1 cellular context compared by ENCODE assay signal in genomic region chr2:27271631-27272340, GRCh38.
TF ChIP-seq lines count a peak whose summit lies in the region.

No MANE protein-coding gene starts in this region.

TF ChIP-seq in K562, 482 proteins besides CTCF, POLR2A, EP300 and RAD21 (continued from another document and continues in another):
- TF ChIP-seq MNT (conservative IDR thresholded peaks at IDR 0.05) (0 out of 4 replicates have a peak, but pooled peaks of 1 of the 2 experiments have one; percentile 28), ZNF507 (tag; conservative IDR thresholded peaks at IDR 0.05) (peak; percentile 68), AFF1 (IDR thresholded peaks at IDR 0.05; ENCODE audit: low read depth in 1 of 2, partially characterized antibody in 2 of 2) (no peak), ZNF12 (CRISPR knock-in tag; IDR thresholded peaks at IDR 0.05) (no peak), RFX5 (IDR thresholded peaks at IDR 0.05; ENCODE audit: low read depth, low read length) (no peak), ZKSCAN8 (CRISPR knock-in tag; IDR thresholded peaks at IDR 0.05) (no peak), ZNF639 (CRISPR knock-in tag; conservative IDR thresholded peaks at IDR 0.05 in 1 of 2, IDR thresholded peaks at IDR 0.05 in 1 of 2) (no peak), ELF2 (CRISPR knock-in tag; IDR thresholded peaks at IDR 0.05) (no peak), MBD2 (IDR thresholded peaks at IDR 0.05; ENCODE audit: borderline replicate concordance, low read depth) (no peak), EHMT2 (IDR thresholded peaks at IDR 0.05) (no peak), TCF3 (CRISPR knock-in tag; IDR thresholded peaks at IDR 0.05) (peak; percentile 51; the same call in 1 of the 2 replicates), ARID3B (CRISPR knock-in tag; IDR thresholded peaks at IDR 0.05; ENCODE audit: borderline replicate concordance) (no peak), ZNF384 (IDR thresholded peaks at IDR 0.05; ENCODE audit: low read depth, low read length) (no peak), DPF2 (IDR thresholded peaks at IDR 0.05) (0 out of 2 replicates have a peak, but pooled peaks have one; percentile 65), REST (CRISPR knock-in tag; IDR thresholded peaks at IDR 0.05; ENCODE audit: low read depth) (no peak), KAT7 (CRISPR knock-in tag; IDR thresholded peaks at IDR 0.05; ENCODE audit: borderline replicate concordance) (no peak), MEF2D (tag; conservative IDR thresholded peaks at IDR 0.05; ENCODE audit: low read depth) (peak; percentile 70; the same call in 1 of the 2 replicates), NCOA1 (IDR thresholded peaks at IDR 0.05; ENCODE audit: low read depth) (no peak), ZFP91 (CRISPR knock-in tag; IDR thresholded peaks at IDR 0.05) (no peak), KDM1A (IDR thresholded peaks at IDR 0.05) (peak; percentile 83 to 91), SIX5 (IDR thresholded peaks at IDR 0.05; ENCODE audit: borderline replicate concordance in 1 of 2, insufficient read depth in 1 of 2, low read depth in 1 of 2, low read length in 2 of 2) (no peak), ZNF707 (CRISPR knock-in tag; conservative IDR thresholded peaks at IDR 0.05) (no peak), ZKSCAN3 (CRISPR knock-in tag; IDR thresholded peaks at IDR 0.05) (no peak), TAF15 (IDR thresholded peaks at IDR 0.05; ENCODE audit: low read depth, low read length) (no peak), EP400 (IDR thresholded peaks at IDR 0.05) (no peak), ZMIZ1 (IDR thresholded peaks at IDR 0.05; ENCODE audit: low read depth in 2 of 2, low read length in 2 of 2) (no peak), CXXC5 (CRISPR knock-in tag; IDR thresholded peaks at IDR 0.05) (peak; percentile 30; the same call in 1 of the 2 replicates), FOXK1 (CRISPR knock-in tag; IDR thresholded peaks at IDR 0.05; ENCODE audit: borderline replicate concordance) (no peak), KDM2B (CRISPR knock-in tag; IDR thresholded peaks at IDR 0.05) (no peak), NCOA4 (IDR thresholded peaks at IDR 0.05; ENCODE audit: partially characterized antibody) (no peak), ZNF668 (CRISPR knock-in tag; IDR thresholded peaks at IDR 0.05) (no peak), KLF16 (IDR thresholded peaks at IDR 0.05) (no peak), CTBP1 (IDR thresholded peaks at IDR 0.05; ENCODE audit: borderline replicate concordance) (peak; percentile 62; the same call in 1 of the 2 replicates), ZFP36 (IDR thresholded peaks at IDR 0.05; ENCODE audit: low read depth, low read length, partially characterized antibody) (peak; percentile 68), SREBF1 (IDR thresholded peaks at IDR 0.05; ENCODE audit: borderline replicate concordance, low read depth, low read length) (no peak), SETDB1 (IDR thresholded peaks at IDR 0.05; ENCODE audit: low read length) (no peak), SRSF7 (optimal IDR thresholded peaks at IDR 0.05; ENCODE audit: low read depth, low read length) (no peak), RBM39 (optimal IDR thresholded peaks at IDR 0.05; ENCODE audit: low read depth, low read length) (no peak), NFATC3 (IDR thresholded peaks at IDR 0.05) (no peak), GTF2F1 (IDR thresholded peaks at IDR 0.05; ENCODE audit: low read depth, low read length) (no peak), GATAD2B (IDR thresholded peaks at IDR 0.05; ENCODE audit: borderline replicate concordance) (no peak), GABPB2 (CRISPR knock-in tag; conservative IDR thresholded peaks at IDR 0.05) (no peak)
- TF ChIP-seq, protein P1, sequence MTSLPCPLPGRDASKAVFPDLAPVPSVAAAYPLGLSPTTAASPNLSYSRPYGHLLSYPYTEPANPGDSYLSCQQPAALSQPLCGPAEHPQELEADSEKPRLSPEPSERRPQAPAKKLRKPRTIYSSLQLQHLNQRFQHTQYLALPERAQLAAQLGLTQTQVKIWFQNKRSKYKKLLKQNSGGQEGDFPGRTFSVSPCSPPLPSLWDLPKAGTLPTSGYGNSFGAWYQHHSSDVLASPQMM (CRISPR knock-in tag; IDR thresholded peaks at IDR 0.05) = no peak
- TF ChIP-seq, protein P2, sequence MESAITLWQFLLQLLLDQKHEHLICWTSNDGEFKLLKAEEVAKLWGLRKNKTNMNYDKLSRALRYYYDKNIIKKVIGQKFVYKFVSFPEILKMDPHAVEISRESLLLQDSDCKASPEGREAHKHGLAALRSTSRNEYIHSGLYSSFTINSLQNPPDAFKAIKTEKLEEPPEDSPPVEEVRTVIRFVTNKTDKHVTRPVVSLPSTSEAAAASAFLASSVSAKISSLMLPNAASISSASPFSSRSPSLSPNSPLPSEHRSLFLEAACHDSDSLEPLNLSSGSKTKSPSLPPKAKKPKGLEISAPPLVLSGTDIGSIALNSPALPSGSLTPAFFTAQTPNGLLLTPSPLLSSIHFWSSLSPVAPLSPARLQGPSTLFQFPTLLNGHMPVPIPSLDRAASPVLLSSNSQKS (CRISPR knock-in tag; IDR thresholded peaks at IDR 0.05) = no peak
